In the genomic region with DNA sequence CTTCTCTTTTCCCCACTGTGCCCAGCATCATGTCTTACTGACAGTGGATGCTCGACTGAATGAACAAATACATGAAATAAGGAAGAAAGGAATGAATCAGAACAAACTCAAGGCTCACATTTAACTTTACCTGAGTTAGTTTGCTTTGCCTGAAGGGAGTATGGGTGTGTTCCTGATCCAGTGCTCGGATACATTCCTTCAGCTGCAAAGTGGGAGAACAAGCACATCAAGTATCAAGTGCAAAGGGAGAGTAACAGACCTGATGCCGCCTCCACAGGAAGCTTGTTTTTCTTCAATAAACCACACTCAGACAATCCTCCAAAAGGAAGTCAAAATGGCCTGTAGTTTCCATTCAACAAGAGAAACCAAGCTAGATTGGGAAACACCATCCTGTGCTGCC, we compare ENCODE assay signal across 22 cellular contexts.
"Had no signal": no experiment of that assay in that cellular context is flagged by ENCODE, and none has a peak within 500 bp of the region (broad histone marks: within the 10 kb centered on the region; RNA-seq: fewer than 3 reads in every experiment).

No MANE protein-coding gene starts in this region.

- DNase-seq: activated B cell treated with CpG ODN at 0.5 μM for 24 hours; activated CD4-positive, alpha-beta T cell treated with anti-CD3 and anti-CD28 coated beads for 4 hours; activated CD8-positive, alpha-beta memory T cell treated with anti-CD3 and anti-CD28 coated beads, Interleukin-2, amount 50 U/mL, for 4 hours; activated effector memory CD4-positive, alpha-beta T cell treated with Interleukin-2 at 50 U/mL for 16 hours; activated naive CD4-positive, alpha-beta T cell treated with anti-CD3 and anti-CD28 coated beads, Interleukin-2, amount 50 U/mL, for 16 hours; activated T-cell treated with anti-CD3 and anti-CD28 coated beads, Interleukin-2, amount 50 U/mL, for 4 hours; effector CD8-positive, alpha-beta T cell; foreskin melanocyte; glutamatergic neuron; hippocampal formation; left colon; lower lobe of right lung; natural killer cell; ovary; psoas muscle; right cardiac atrium; stimulated activated CD4-positive, alpha-beta T cell treated with anti-CD3 and anti-CD28 coated beads, Interleukin-15, amount 100 ng/mL, for 24 hours; stimulated activated CD4-positive, alpha-beta T cell treated with anti-CD3 and anti-CD28 coated beads, Interleukin-2, amount 100 ng/mL, for 48 hours; stimulated activated naive CD8-positive, alpha-beta T cell treated with anti-CD3 and anti-CD28 coated beads, Interleukin-15, amount 100 ng/mL, for 72 hours; upper lobe of left lung had no signal

- H3K27ac ChIP-seq: lower lobe of right lung, ovary, psoas muscle, skin epidermis, suprapubic skin, upper lobe of left lung had no signal

- H3K4me1 ChIP-seq: lower lobe of right lung, psoas muscle, upper lobe of left lung had no signal

- H3K4me3 ChIP-seq: lower lobe of right lung, ovary, psoas muscle, skin epidermis, suprapubic skin, upper lobe of left lung had no signal

- H3K36me3 ChIP-seq: lower lobe of right lung, ovary, upper lobe of left lung had no signal

- H3K9me3 ChIP-seq: lower lobe of right lung, ovary, psoas muscle, suprapubic skin, upper lobe of left lung had no signal

- H3K27me3 ChIP-seq: ovary, suprapubic skin, upper lobe of left lung had no signal

- ATAC-seq: activated T-cell treated with anti-CD3 and anti-CD28 coated beads, Interleukin-2, amount 50 U/mL, for 4 hours; left colon; lower lobe of right lung; natural killer cell; psoas muscle; right cardiac atrium; stimulated activated naive CD8-positive, alpha-beta T cell treated with anti-CD3 and anti-CD28 coated beads, Interleukin-15, amount 100 ng/mL, for 72 hours had no signal
